Comparison of ENCODE assay signal across 8 cellular contexts in genomic region chr5:150058480-150059126, GRCh38. TPM values are rescaled to one million over a fixed set of nuclear protein-coding genes. Genes with fewer than 3 reads are reported as not detected.
A peak's percentile ranks its signal among the peaks of the same experiment; 100 is the strongest.
DNase-seq lines count a peak whose midpoint lies in the region; ATAC-seq and TF ChIP-seq lines count a peak whose summit lies in the region.

No MANE protein-coding gene starts in this region.

- no peak for TF ChIP-seq CTCF in prostate gland (IDR thresholded peaks at IDR 0.05)

- H3K27me3 ChIP-seq in prostate gland (replicated peaks; ENCODE audit: insufficient read depth) = no peaks in the 10 kb centered on the region

- TF ChIP-seq POLR2A in prostate gland (IDR thresholded peaks at IDR 0.05) = no peak

- peaks cover 0 to 7% of the 10 kb centered on the region in 2 donors for H3K36me3 ChIP-seq in prostate gland

- no peak overlapping the region for H3K27ac ChIP-seq in prostate gland

- no peaks in the 10 kb centered on the region for H3K9me3 ChIP-seq in prostate gland

- peak; percentile 31 for ATAC-seq in left colon
- no peak for ATAC-seq in HG03378 (IDR thresholded peaks at IDR 0.05; ENCODE audit: unreplicated experiment)

- H3K4me3 ChIP-seq in prostate gland = no peak overlapping the region

- 75% methylated on average over 6 of the region's 6 CpGs for WGBS in prostate gland

- no peaks in the 10 kb centered on the region for H3K4me1 ChIP-seq in prostate gland (replicated peaks)

- intact Hi-C loops in left colon (cut with DNase I, micrococcal nuclease) = no loop called here
- intact Hi-C loops in prostate gland (cut with DNase I) = no loop called here

- DNase-seq in AG08395 (ENCODE audit: low spot score) = peak; percentile 96
- peak; percentile 94 for DNase-seq in HT1080 (ENCODE audit: low read depth)
- peak; percentile 37 for DNase-seq in amniotic epithelial cell (ENCODE audit: low read depth)
- peak in 1 of 2 donors; percentile 35 for DNase-seq in left colon
- no peak for DNase-seq in prostate gland (ENCODE audit: low spot score)
- no peak for DNase-seq in NCI-H146 treated with DMSO at 0.1 percent for 48 hours (lab: John Stamatoyannopoulos, UW; ENCODE audit: unreplicated experiment)
- DNase-seq in GF-D8 (lab: John Stamatoyannopoulos, UW) = no peak

RNA-seq across cellular contexts. Expression of gene CSF1R, which starts 27.8 kb away (rescaled TPM):
- total RNA-seq in HT1080 (2014; rRNA removed; shearing (Covaris generic)) = 2.3 and 3.9 TPM in 2 replicates
- polyA plus RNA-seq in HT1080 (2015; cell fraction: cytosol; rRNA removed) = 6.5 and 6.9 TPM in 2 replicates
- 4.9 and 6.3 TPM in 2 replicates for polyA plus RNA-seq in HT1080 (2015; cell fraction: nucleus; rRNA removed)
- total RNA-seq in left colon (10 to 100 TPM in 1 of 2 donors, 1 to 10 TPM in 1; 6.9 to 32.2 TPM), prostate gland (10 to 100 TPM; 11.0 to 36.4 TPM)

RNA-seq across cellular contexts. Expression of gene HMGXB3, which starts 58.1 kb away (rescaled TPM):
- 44.6 and 56.3 TPM in 2 replicates for total RNA-seq in HT1080 (2014; rRNA removed; shearing (Covaris generic))
- 24.8 and 28.0 TPM in 2 replicates for polyA plus RNA-seq in HT1080 (2015; cell fraction: cytosol; rRNA removed)
- polyA plus RNA-seq in HT1080 (2015; cell fraction: nucleus; rRNA removed) = 131 and 151 TPM in 2 replicates
- total RNA-seq in left colon = 10 to 100 TPM; 22.2 to 34.0 TPM
- 10 to 100 TPM; 49.6 to 64.2 TPM for total RNA-seq in prostate gland

RNA-seq across cellular contexts. Expression of gene TIGD6, which starts 58.1 kb away (rescaled TPM):
- 3.5 and 4.0 TPM in 2 replicates for total RNA-seq in HT1080 (2014; rRNA removed; shearing (Covaris generic))
- 5.1 and 6.2 TPM in 2 replicates for polyA plus RNA-seq in HT1080 (2015; cell fraction: cytosol; rRNA removed)
- polyA plus RNA-seq in HT1080 (2015; cell fraction: nucleus; rRNA removed) = 5.0 and 7.3 TPM in 2 replicates
- total RNA-seq in left colon (1 to 10 TPM; 2.6 to 4.0 TPM), prostate gland (10 to 100 TPM in 1 of 2 donors, 1 to 10 TPM in 1; 4.7 to 11.7 TPM)

Comparison
In these comparisons a context has a peak if more than half of its experiments do, and no peak if none do; other contexts are left out.
1. DNase-seq: peak in AG08395 (single experiment), HT1080 (single experiment) and amniotic epithelial cell (single experiment); none in prostate gland (single experiment), NCI-H146 treated with DMSO at 0.1 percent for 48 hours (single experiment) and GF-D8 (single experiment).